Comparison of ENCODE assay signal across 1 cellular context in genomic region chr4:177322881-177323280, GRCh38.
TF ChIP-seq lines count a peak whose summit lies in the region.

No MANE protein-coding gene starts in this region.

TF ChIP-seq in HCT116, 20 proteins besides CTCF, POLR2A, EP300 and RAD21 (continued from another document):
- TF ChIP-seq, protein P1, sequence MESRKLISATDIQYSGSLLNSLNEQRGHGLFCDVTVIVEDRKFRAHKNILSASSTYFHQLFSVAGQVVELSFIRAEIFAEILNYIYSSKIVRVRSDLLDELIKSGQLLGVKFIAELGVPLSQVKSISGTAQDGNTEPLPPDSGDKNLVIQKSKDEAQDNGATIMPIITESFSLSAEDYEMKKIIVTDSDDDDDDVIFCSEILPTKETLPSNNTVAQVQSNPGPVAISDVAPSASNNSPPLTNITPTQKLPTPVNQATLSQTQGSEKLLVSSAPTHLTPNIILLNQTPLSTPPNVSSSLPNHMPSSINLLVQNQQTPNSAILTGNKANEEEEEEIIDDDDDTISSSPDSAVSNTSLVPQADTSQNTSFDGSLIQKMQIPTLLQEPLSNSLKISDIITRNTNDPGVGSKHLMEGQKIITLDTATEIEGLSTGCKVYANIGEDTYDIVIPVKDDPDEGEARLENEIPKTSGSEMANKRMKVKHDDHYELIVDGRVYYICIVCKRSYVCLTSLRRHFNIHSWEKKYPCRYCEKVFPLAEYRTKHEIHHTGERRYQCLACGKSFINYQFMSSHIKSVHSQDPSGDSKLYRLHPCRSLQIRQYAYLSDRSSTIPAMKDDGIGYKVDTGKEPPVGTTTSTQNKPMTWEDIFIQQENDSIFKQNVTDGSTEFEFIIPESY (IDR thresholded peaks at IDR 0.05; ENCODE audit: extremely low read depth, insufficient replicate concordance, low read length): no peak
- TF ChIP-seq SIN3A (IDR thresholded peaks at IDR 0.05; ENCODE audit: low read depth) (no peak), SRF (IDR thresholded peaks at IDR 0.05; ENCODE audit: low read depth) (no peak), ZFX (IDR thresholded peaks at IDR 0.05) (no peak), TCF7L2 (IDR thresholded peaks at IDR 0.05; ENCODE audit: borderline replicate concordance, extremely low read depth, insufficient read depth, insufficient read length) (no peak), YY1 (IDR thresholded peaks at IDR 0.05; ENCODE audit: extremely low read depth, insufficient replicate concordance, low read depth, low read length) (no peak), EZH2 (IDR thresholded peaks at IDR 0.05) (no peak), SP1 (IDR thresholded peaks at IDR 0.05; ENCODE audit: low read depth) (no peak), ZNF274 (IDR thresholded peaks at IDR 0.05; ENCODE audit: low read depth, low read length) (no peak), ELF1 (IDR thresholded peaks at IDR 0.05; ENCODE audit: borderline replicate concordance, low read depth) (no peak), ATF3 (IDR thresholded peaks at IDR 0.05) (no peak), EGR1 (IDR thresholded peaks at IDR 0.05; ENCODE audit: low read depth) (no peak), EZH2phosphoT487 (IDR thresholded peaks at IDR 0.05; ENCODE audit: borderline replicate concordance) (no peak), POLR2AphosphoS5 (IDR thresholded peaks at IDR 0.05; ENCODE audit: low read depth, low read length) (no peak)
- TF ChIP-seq, protein P2, sequence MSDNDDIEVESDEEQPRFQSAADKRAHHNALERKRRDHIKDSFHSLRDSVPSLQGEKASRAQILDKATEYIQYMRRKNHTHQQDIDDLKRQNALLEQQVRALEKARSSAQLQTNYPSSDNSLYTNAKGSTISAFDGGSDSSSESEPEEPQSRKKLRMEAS (IDR thresholded peaks at IDR 0.05): no peak
